28 cellular contexts compared by ENCODE assay signal in the genomic region with DNA sequence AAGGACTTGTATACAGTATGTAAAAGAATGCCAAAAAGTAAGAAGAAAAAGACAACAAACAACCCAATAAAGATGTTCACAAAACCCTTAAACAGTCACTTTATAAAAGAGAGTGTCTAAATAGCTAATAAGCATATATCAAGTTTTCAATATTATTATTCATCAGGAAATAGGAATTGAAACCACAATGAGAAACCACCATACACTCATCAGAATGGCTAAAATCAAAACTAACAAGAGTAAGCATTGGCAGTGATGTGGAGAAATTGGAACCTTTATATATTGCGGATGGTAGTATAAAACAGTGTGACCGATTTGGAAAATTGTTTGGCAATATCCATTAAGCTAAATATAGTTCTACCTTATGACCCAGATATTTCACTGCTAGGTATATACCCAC.
"Had no signal": no experiment of that assay in that cellular context is flagged by ENCODE, and none has a peak within 500 bp of the region (broad histone marks: within the 10 kb centered on the region; RNA-seq: fewer than 3 reads in every experiment).

No MANE protein-coding gene starts in this region.

- H3K27me3 ChIP-seq: suprapubic skin had no signal

- H3K4me1 ChIP-seq: gastrocnemius medialis, pancreas, prostate gland, tibial artery, upper lobe of right lung had no signal

- H3K36me3 ChIP-seq: gastrocnemius medialis, pancreas, prostate gland, suprapubic skin, tibial artery, upper lobe of right lung had no signal

- H3K4me2 ChIP-seq: hepatocyte, smooth muscle cell had no signal

- H3K27ac Mint-ChIP-seq: activated CD4-positive, alpha-beta T cell treated with anti-CD3 and anti-CD28 coated beads for 36 hours; activated CD8-positive, alpha-beta memory T cell treated with anti-CD3 and anti-CD28 coated beads, Interleukin-2, amount 10 ng/mL, durations not matched to agents 7 days and 5 days; activated CD8-positive, alpha-beta T cell treated with anti-CD3 and anti-CD28 coated beads, Interleukin-2, amount 10 ng/mL, durations not matched to agents 7 days and 5 days; activated naive CD8-positive, alpha-beta T cell; naive thymus-derived CD8-positive, alpha-beta T cell had no signal

- H3K4me3 ChIP-seq: gastrocnemius medialis, hepatocyte, pancreas, prostate gland, smooth muscle cell, suprapubic skin, tibial artery, upper lobe of right lung had no signal

- DNase-seq: activated CD4-positive, alpha-beta T cell treated with anti-CD3 and anti-CD28 coated beads for 36 hours; activated CD4-positive, CD25-positive, alpha-beta regulatory T cell; activated CD8-positive, alpha-beta memory T cell treated with anti-CD3 and anti-CD28 coated beads, Interleukin-2, amount 10 ng/mL, durations not matched to agents 7 days and 5 days; activated CD8-positive, alpha-beta T cell treated with anti-CD3 and anti-CD28 coated beads, Interleukin-2, amount 10 ng/mL, durations not matched to agents 7 days and 5 days; activated naive CD4-positive, alpha-beta T cell; activated T-cell treated with anti-CD3 and anti-CD28 coated beads, Interleukin-2, amount 50 U/mL, for 48 hours; anterior cingulate cortex; effector memory CD4-positive, alpha-beta T cell; gastrocnemius medialis; glutamatergic neuron; islet precursor cell; mesenchymal stem cell; naive thymus-derived CD8-positive, alpha-beta T cell; nucleus accumbens; pancreas; retina; stimulated activated CD4-positive, alpha-beta T cell treated with anti-CD3 and anti-CD28 coated beads, Interleukin-1b, Interleukin-23, amount 100 ng/mL, for 48 hours; stimulated activated CD4-positive, alpha-beta T cell treated with anti-CD3 and anti-CD28 coated beads, Interleukin-4, amount 100 ng/mL, for 4 hours; stimulated activated CD8-positive, alpha-beta memory T cell treated with anti-CD3 and anti-CD28 coated beads, Interleukin-4, amount 100 ng/mL, for 48 hours; stimulated activated naive CD4-positive, alpha-beta T cell; tibial artery; upper lobe of right lung had no signal

- H3K4me1 Mint-ChIP-seq: activated CD4-positive, alpha-beta T cell treated with anti-CD3 and anti-CD28 coated beads for 36 hours had no signal

- H3K27ac ChIP-seq: gastrocnemius medialis, hepatocyte, pancreas, prostate gland, suprapubic skin, tibial artery, upper lobe of right lung had no signal

- H3K9me3 ChIP-seq: gastrocnemius medialis, pancreas, prostate gland, suprapubic skin, tibial artery, upper lobe of right lung had no signal

- H3K36me3 Mint-ChIP-seq: activated CD8-positive, alpha-beta memory T cell treated with anti-CD3 and anti-CD28 coated beads, Interleukin-2, amount 10 ng/mL, durations not matched to agents 7 days and 5 days had no signal

- H3K4me3 Mint-ChIP-seq: activated CD4-positive, alpha-beta T cell treated with anti-CD3 and anti-CD28 coated beads for 36 hours; activated CD8-positive, alpha-beta memory T cell treated with anti-CD3 and anti-CD28 coated beads, Interleukin-2, amount 10 ng/mL, durations not matched to agents 7 days and 5 days; activated CD8-positive, alpha-beta T cell treated with anti-CD3 and anti-CD28 coated beads, Interleukin-2, amount 10 ng/mL, durations not matched to agents 7 days and 5 days; activated naive CD8-positive, alpha-beta T cell; naive thymus-derived CD8-positive, alpha-beta T cell; neural crest cell had no signal
